ENCODE assay signal across 1 cellular context in the genomic region with DNA sequence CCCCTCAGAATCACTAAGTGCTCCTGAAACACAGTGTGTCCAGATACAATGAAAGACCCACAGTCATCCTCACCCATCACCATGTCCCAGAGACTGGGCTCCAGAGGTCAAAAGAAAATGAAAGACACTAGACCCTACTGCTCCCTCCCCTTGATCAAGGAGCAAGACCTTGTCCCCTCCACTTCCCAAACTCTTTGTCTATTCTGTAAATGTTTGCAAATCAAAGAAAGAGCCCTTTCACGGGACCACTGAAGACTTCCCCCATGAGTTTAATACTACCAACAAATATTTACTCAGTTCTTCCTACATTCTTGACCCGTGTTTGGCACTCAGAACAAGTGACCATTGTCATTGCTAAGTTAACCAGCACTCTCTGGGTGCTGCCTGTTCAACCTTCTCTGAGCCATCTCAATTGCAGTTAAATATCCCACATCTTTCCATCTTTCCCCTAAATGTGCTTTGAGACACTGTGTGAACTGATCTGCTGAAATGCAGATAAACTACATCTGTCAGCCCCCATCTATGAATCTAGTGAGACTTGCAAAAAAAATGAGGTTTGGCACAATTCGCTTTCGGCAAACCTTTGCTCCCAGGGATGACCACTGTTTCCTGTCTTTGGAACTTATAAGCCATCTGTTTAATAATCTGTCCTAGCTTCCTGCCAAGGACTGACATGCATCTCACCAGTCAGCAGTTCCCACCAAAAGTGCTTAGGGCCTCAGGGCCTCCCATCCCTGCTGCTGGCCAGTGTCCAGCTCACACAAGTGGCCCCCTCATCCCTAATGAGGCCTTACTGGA.
TF ChIP-seq lines count a peak whose summit lies in the region.

No MANE protein-coding gene starts in this region.

TF ChIP-seq in HepG2, 621 proteins besides CTCF, POLR2A, EP300 and RAD21 (continued from another document and continues in another):
- TF ChIP-seq, protein P1, sequence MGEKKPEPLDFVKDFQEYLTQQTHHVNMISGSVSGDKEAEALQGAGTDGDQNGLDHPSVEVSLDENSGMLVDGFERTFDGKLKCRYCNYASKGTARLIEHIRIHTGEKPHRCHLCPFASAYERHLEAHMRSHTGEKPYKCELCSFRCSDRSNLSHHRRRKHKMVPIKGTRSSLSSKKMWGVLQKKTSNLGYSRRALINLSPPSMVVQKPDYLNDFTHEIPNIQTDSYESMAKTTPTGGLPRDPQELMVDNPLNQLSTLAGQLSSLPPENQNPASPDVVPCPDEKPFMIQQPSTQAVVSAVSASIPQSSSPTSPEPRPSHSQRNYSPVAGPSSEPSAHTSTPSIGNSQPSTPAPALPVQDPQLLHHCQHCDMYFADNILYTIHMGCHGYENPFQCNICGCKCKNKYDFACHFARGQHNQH (CRISPR knock-in tag; IDR thresholded peaks at IDR 0.05): peak; percentile 62
- TF ChIP-seq SKI (IDR thresholded peaks at IDR 0.05; ENCODE audit: partially characterized antibody) (no peak), ESRRA (CRISPR knock-in tag; IDR thresholded peaks at IDR 0.05; ENCODE audit: low read depth) (peak; percentile 64), ZHX1 (CRISPR knock-in tag; IDR thresholded peaks at IDR 0.05; ENCODE audit: low read depth) (peak; percentile 70; the same call in 1 of the 2 replicates), ARHGAP35 (CRISPR knock-in tag; IDR thresholded peaks at IDR 0.05; ENCODE audit: borderline replicate concordance) (no peak), PHF8 (CRISPR knock-in tag; IDR thresholded peaks at IDR 0.05) (no peak), GFI1 (CRISPR knock-in tag; IDR thresholded peaks at IDR 0.05; ENCODE audit: borderline replicate concordance) (peak; percentile 96), GLMP (CRISPR knock-in tag; IDR thresholded peaks at IDR 0.05; ENCODE audit: borderline replicate concordance) (no peak), ZNF510 (CRISPR knock-in tag; IDR thresholded peaks at IDR 0.05; ENCODE audit: low read depth) (no peak), GABPA (IDR thresholded peaks at IDR 0.05; ENCODE audit: low read depth, low read length) (no peak), GABPA (CRISPR knock-in tag; IDR thresholded peaks at IDR 0.05; ENCODE audit: low read depth) (0 out of 2 replicates have a peak, but pooled peaks have one; percentile 8), RFX3 (CRISPR knock-in tag; IDR thresholded peaks at IDR 0.05) (no peak), NCOA1 (CRISPR knock-in tag; IDR thresholded peaks at IDR 0.05) (no peak), SAP130 (CRISPR knock-in tag; IDR thresholded peaks at IDR 0.05; ENCODE audit: low read depth) (peak; percentile 44; the same call in 1 of the 2 replicates), HES4 (CRISPR knock-in tag; IDR thresholded peaks at IDR 0.05; ENCODE audit: borderline replicate concordance) (no peak), SIN3A (IDR thresholded peaks at IDR 0.05; ENCODE audit: borderline replicate concordance, low read depth, low read length) (no peak), SMAD9 (CRISPR knock-in tag; IDR thresholded peaks at IDR 0.05) (no peak), MTA1 (CRISPR knock-in tag; IDR thresholded peaks at IDR 0.05; ENCODE audit: borderline replicate concordance) (no peak; the same call in 1 of the 2 replicates), KDM2A (CRISPR knock-in tag; IDR thresholded peaks at IDR 0.05; ENCODE audit: borderline replicate concordance, low read depth) (no peak; the same call in 1 of the 2 replicates), PCBP2 (optimal IDR thresholded peaks at IDR 0.05; ENCODE audit: low read depth, low read length, poor library complexity, severe bottlenecking) (no peak), ZNF484 (CRISPR knock-in tag; IDR thresholded peaks at IDR 0.05; ENCODE audit: borderline replicate concordance, low read depth) (no peak), HIC2 (CRISPR knock-in tag; IDR thresholded peaks at IDR 0.05; ENCODE audit: low read depth) (0 out of 2 replicates have a peak, but pooled peaks have one; percentile 35), ZNF761 (CRISPR knock-in tag; conservative IDR thresholded peaks at IDR 0.05) (0 out of 2 replicates have a peak, but pooled peaks have one; percentile 6), ZNF777 (CRISPR knock-in tag; IDR thresholded peaks at IDR 0.05) (0 out of 2 replicates have a peak, but pooled peaks have one; percentile 20), PHF21A (CRISPR knock-in tag; IDR thresholded peaks at IDR 0.05) (peak; percentile 87), DZIP1 (CRISPR knock-in tag; IDR thresholded peaks at IDR 0.05) (no peak), GATAD2A (CRISPR knock-in tag; IDR thresholded peaks at IDR 0.05) (peak; percentile 88), ZBTB7B (CRISPR knock-in tag; IDR thresholded peaks at IDR 0.05) (peak; percentile 79), SYNCRIP (IDR thresholded peaks at IDR 0.05; ENCODE audit: insufficient read depth, low read depth, low read length) (no peak), ZIK1 (CRISPR knock-in tag; IDR thresholded peaks at IDR 0.05; ENCODE audit: borderline replicate concordance, low read depth) (no peak), ELF3 (CRISPR knock-in tag; IDR thresholded peaks at IDR 0.05) (peak; percentile 79), NFE2L1 (CRISPR knock-in tag; IDR thresholded peaks at IDR 0.05; ENCODE audit: borderline replicate concordance) (no peak), IKZF4 (CRISPR knock-in tag; IDR thresholded peaks at IDR 0.05; ENCODE audit: borderline replicate concordance, low read depth, not compliant biosample characterization) (no peak), CEBPG (CRISPR knock-in tag; IDR thresholded peaks at IDR 0.05) (0 out of 2 replicates have a peak, but pooled peaks have one; percentile 47), ZNF160 (CRISPR knock-in tag; IDR thresholded peaks at IDR 0.05) (no peak), SALL1 (CRISPR knock-in tag; IDR thresholded peaks at IDR 0.05) (peak; percentile 78), ZMAT3 (CRISPR knock-in tag; conservative IDR thresholded peaks at IDR 0.05) (0 out of 2 replicates have a peak, but pooled peaks have one; percentile 60), NFIB (CRISPR knock-in tag; IDR thresholded peaks at IDR 0.05; ENCODE audit: borderline replicate concordance) (no peak), ZNF382 (CRISPR knock-in tag; IDR thresholded peaks at IDR 0.05; ENCODE audit: borderline replicate concordance) (no peak), HOXD1 (CRISPR knock-in tag; IDR thresholded peaks at IDR 0.05) (no peak), ZNF350 (CRISPR knock-in tag; IDR thresholded peaks at IDR 0.05; ENCODE audit: borderline replicate concordance, low read depth) (peak; percentile 75; the same call in 1 of the 2 replicates), FOXO1 (CRISPR knock-in tag; IDR thresholded peaks at IDR 0.05) (peak; percentile 75)
- TF ChIP-seq, protein P2, sequence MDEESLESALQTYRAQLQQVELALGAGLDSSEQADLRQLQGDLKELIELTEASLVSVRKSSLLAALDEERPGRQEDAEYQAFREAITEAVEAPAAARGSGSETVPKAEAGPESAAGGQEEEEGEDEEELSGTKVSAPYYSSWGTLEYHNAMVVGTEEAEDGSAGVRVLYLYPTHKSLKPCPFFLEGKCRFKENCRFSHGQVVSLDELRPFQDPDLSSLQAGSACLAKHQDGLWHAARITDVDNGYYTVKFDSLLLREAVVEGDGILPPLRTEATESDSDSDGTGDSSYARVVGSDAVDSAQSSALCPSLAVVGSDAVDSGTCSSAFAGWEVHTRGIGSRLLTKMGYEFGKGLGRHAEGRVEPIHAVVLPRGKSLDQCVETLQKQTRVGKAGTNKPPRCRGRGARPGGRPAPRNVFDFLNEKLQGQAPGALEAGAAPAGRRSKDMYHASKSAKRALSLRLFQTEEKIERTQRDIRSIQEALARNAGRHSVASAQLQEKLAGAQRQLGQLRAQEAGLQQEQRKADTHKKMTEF (CRISPR knock-in tag; IDR thresholded peaks at IDR 0.05): peak; percentile 95
- TF ChIP-seq, protein P3, sequence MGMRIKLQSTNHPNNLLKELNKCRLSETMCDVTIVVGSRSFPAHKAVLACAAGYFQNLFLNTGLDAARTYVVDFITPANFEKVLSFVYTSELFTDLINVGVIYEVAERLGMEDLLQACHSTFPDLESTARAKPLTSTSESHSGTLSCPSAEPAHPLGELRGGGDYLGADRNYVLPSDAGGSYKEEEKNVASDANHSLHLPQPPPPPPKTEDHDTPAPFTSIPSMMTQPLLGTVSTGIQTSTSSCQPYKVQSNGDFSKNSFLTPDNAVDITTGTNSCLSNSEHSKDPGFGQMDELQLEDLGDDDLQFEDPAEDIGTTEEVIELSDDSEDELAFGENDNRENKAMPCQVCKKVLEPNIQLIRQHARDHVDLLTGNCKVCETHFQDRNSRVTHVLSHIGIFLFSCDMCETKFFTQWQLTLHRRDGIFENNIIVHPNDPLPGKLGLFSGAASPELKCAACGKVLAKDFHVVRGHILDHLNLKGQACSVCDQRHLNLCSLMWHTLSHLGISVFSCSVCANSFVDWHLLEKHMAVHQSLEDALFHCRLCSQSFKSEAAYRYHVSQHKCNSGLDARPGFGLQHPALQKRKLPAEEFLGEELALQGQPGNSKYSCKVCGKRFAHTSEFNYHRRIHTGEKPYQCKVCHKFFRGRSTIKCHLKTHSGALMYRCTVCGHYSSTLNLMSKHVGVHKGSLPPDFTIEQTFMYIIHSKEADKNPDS (CRISPR knock-in tag; IDR thresholded peaks at IDR 0.05): no peak; the same call in 1 of the 2 replicates
- TF ChIP-seq, protein P4, sequence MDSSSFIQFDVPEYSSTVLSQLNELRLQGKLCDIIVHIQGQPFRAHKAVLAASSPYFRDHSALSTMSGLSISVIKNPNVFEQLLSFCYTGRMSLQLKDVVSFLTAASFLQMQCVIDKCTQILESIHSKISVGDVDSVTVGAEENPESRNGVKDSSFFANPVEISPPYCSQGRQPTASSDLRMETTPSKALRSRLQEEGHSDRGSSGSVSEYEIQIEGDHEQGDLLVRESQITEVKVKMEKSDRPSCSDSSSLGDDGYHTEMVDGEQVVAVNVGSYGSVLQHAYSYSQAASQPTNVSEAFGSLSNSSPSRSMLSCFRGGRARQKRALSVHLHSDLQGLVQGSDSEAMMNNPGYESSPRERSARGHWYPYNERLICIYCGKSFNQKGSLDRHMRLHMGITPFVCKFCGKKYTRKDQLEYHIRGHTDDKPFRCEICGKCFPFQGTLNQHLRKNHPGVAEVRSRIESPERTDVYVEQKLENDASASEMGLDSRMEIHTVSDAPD (CRISPR knock-in tag; IDR thresholded peaks at IDR 0.05): peak; percentile 87
- TF ChIP-seq, protein P5, sequence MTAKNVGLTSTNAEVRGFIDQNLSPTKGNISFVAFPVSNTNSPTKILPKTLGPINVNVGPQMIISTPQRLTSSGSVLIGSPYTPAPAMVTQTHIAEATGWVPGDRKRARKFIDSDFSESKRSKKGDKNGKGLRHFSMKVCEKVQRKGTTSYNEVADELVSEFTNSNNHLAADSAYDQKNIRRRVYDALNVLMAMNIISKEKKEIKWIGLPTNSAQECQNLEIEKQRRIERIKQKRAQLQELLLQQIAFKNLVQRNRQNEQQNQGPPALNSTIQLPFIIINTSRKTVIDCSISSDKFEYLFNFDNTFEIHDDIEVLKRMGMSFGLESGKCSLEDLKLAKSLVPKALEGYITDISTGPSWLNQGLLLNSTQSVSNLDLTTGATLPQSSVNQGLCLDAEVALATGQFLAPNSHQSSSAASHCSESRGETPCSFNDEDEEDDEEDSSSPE (CRISPR knock-in tag; IDR thresholded peaks at IDR 0.05): peak; percentile 78
